In the genomic region with DNA sequence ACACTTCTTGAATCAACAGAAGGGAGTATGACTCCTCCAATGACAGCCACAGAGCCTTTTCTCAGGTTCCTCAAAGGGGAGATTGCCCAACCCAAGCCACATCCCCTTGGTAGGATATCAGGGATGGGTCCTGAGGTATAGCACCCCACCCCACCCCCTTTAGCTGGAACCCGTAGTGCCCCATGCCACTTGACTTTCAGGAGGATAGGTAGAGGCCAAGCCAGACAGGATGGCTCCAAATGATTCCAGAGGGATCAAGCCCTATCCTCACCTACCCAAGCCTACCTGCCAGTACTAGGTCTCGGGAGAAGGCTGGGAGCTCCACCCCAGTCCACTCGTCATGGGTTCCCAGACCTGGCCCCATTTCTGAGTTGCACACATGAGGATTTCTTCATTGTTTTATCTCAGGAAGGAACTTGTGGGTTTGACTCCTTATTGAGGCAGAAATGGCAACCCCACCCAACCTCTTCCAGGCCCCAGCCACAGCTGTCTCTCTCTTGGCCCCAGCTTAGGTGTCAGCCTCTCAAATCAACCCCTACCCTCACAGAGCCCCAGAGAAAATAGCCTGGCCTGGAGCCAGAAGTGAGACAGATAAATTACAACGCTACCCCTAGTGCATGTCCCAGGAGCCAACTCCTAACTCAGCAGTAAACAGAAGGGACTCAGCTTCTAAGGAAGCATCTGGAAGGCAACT, we compare ENCODE assay signal across 9 cellular contexts. TPM values are rescaled to one million over a fixed set of nuclear protein-coding genes. Genes with fewer than 3 reads are reported as not detected.
DNase-seq lines count a peak whose midpoint lies in the region; FAIRE-seq and TF ChIP-seq lines count a peak whose summit lies in the region.
"Had no signal": no experiment of that assay in that cellular context is flagged by ENCODE, and none has a peak within 500 bp of the region (broad histone marks: within the 10 kb centered on the region; RNA-seq: fewer than 3 reads in every experiment).

No MANE protein-coding gene starts in this region.

- intact Hi-C loops in sigmoid colon (cut with DNase I), result no loop called here

- no peaks in the 10 kb centered on the region for H3K9me3 ChIP-seq in sigmoid colon

- no peak for FAIRE-seq in HTR-8/SVneo (lab: Jason Lieb, UNC)

- TF ChIP-seq CTCF in sigmoid colon (IDR thresholded peaks at IDR 0.05), result no peak

- H3K27me3 ChIP-seq in sigmoid colon, result no peaks in the 10 kb centered on the region

- TF ChIP-seq POLR2A in sigmoid colon (IDR thresholded peaks at IDR 0.05), result no peak

- no peak for TF ChIP-seq EP300 in sigmoid colon (IDR thresholded peaks at IDR 0.05)

- in situ Hi-C loops in KBM-7 (cut with MboI; ENCODE audit: low pct_unique_long_range_greater_than_20kb, low sequenced_read_pairs), result loop anchor here (25.0 kb wide), 1 partner anchor 99 kb away; no protein-coding TSS in a partner anchor

- H3K4me1 ChIP-seq in sigmoid colon, result peaks cover 0 to 61% (median 51%) of the 10 kb centered on the region in 4 donors

- no peak overlapping the region for H3K4me3 ChIP-seq in sigmoid colon

- H3K36me3 ChIP-seq in sigmoid colon, result peaks cover 6 to 31% (median 22%) of the 10 kb centered on the region in 4 donors

- H3K27ac ChIP-seq in sigmoid colon, result peak overlapping the region; percentile 86 to 94 (median 89)

- DNase-seq in KBM-7 (peak; percentile 93), T-helper 1 cell (peak in 4 of 5 donors; percentile 36 to 71 (median 44)), dermis blood vessel endothelial cell (peak; percentile 65), sigmoid colon (no peak), T1000 (lab: John Stamatoyannopoulos, UW) (no peak), NCI-H1048 (lab: John Stamatoyannopoulos, UW) (no peak), globus pallidus (ENCODE audit: low spot score) (no peak), HTR-8/SVneo (ENCODE audit: insufficient read length, low spot score) (no peak)
- DNase-seq: NCI-H2029 had no signal

- WGBS in sigmoid colon, 2 donors, result 44 to 81% methylated on average over 4 of the region's 4 CpGs

RNA-seq across cellular contexts. Expression of gene CCND3, which starts 3.6 kb away (rescaled TPM):
- total RNA-seq in dermis blood vessel endothelial cell (59.1 and 60.1 TPM in 2 replicates), sigmoid colon (100 to 1,000 TPM in 3 of 4 donors, 10 to 100 TPM in 1; 75.1 to 125 (median 110) TPM)
- 100 to 1,000 TPM in 1 of 3 donors, 10 to 100 TPM in 2; 43.2 to 144 (median 46.7) TPM for polyA plus RNA-seq in sigmoid colon

RNA-seq across cellular contexts. Expression of gene BYSL, which starts 16.7 kb away (rescaled TPM):
- total RNA-seq in dermis blood vessel endothelial cell, result 15.8 and 22.1 TPM in 2 replicates
- 1 to 10 TPM; 2.9 to 5.4 (median 4.6) TPM for total RNA-seq in sigmoid colon
- polyA plus RNA-seq in sigmoid colon, result 10 to 100 TPM in 1 of 3 donors, 1 to 10 TPM in 2; 4.2 to 14.0 (median 9.6) TPM

RNA-seq across cellular contexts. Expression of gene MED20, which starts 17.1 kb away (rescaled TPM):
- 36.5 and 47.5 TPM in 2 replicates for total RNA-seq in dermis blood vessel endothelial cell
- 10 to 100 TPM in 3 of 4 donors, 1 to 10 TPM in 1; 9.9 to 15.5 (median 13.7) TPM for total RNA-seq in sigmoid colon
- polyA plus RNA-seq in sigmoid colon, result 10 to 100 TPM in 1 of 3 donors, 1 to 10 TPM in 2; 7.8 to 14.6 (median 9.4) TPM

RNA-seq across cellular contexts. Expression of gene USP49, which starts 42.9 kb away (rescaled TPM):
- 2.9 and 3.1 TPM in 2 replicates for total RNA-seq in dermis blood vessel endothelial cell
- total RNA-seq in sigmoid colon, result 1 to 10 TPM; 2.1 to 10.0 (median 3.1) TPM
- 1 to 10 TPM in 1 of 3 donors, under 1 TPM in 2; 0.23 to 1.9 (median 0.60) TPM for polyA plus RNA-seq in sigmoid colon

Comparison
In these comparisons a context has a peak if more than half of its experiments do, and no peak if none do; other contexts are left out.
1. DNase-seq: peak in KBM-7 (single experiment), T-helper 1 cell (4 of 5) and dermis blood vessel endothelial cell (single experiment); none in sigmoid colon (single experiment), T1000 (single experiment), NCI-H1048 (single experiment), globus pallidus (single experiment) and HTR-8/SVneo (single experiment).